Comparison of ENCODE assay signal across 24 cellular contexts in genomic region chr5:78102498-78102897, GRCh38.
"Had no signal": no experiment of that assay in that cellular context is flagged by ENCODE, and none has a peak within 500 bp of the region (broad histone marks: within the 10 kb centered on the region; RNA-seq: fewer than 3 reads in every experiment).

No MANE protein-coding gene starts in this region.

- DNase-seq: activated CD4-positive, alpha-beta T cell treated with anti-CD3 and anti-CD28 coated beads for 36 hours; activated CD4-positive, alpha-beta T cell treated with anti-CD3 and anti-CD28 coated beads, Interleukin-2, amount 50 U/mL, for 4 hours; activated CD8-positive, alpha-beta memory T cell treated with anti-CD3 and anti-CD28 coated beads for 24 hours; activated CD8-positive, alpha-beta memory T cell treated with anti-CD3 and anti-CD28 coated beads, Interleukin-2, amount 50 U/mL, for 4 hours; activated T-cell treated with anti-CD3 and anti-CD28 coated beads, Interleukin-2, amount 50 U/mL, for 24 hours; adrenal gland; brain microvascular endothelial cell; colonic mucosa; esophagus squamous epithelium; heart right ventricle; left ventricle myocardium superior; stimulated activated CD4-positive, alpha-beta T cell treated with anti-CD3 and anti-CD28 coated beads, Interleukin-15, amount 100 ng/mL, for 24 hours; T-helper 9 cell; transverse colon had no signal

- H3K4me3 ChIP-seq: adrenal gland, ascending aorta, colonic mucosa, esophagus squamous epithelium, heart right ventricle, smooth muscle cell, transverse colon had no signal

- H3K4me3 Mint-ChIP-seq: activated CD4-positive, alpha-beta T cell treated with anti-CD3 and anti-CD28 coated beads for 36 hours; activated T-cell treated with anti-CD3 and anti-CD28 coated beads, Interleukin-2, amount 50 U/mL, for 24 hours; activated T-helper 17 cell treated with anti-CD3 and anti-CD28 coated beads, Interleukin-2, amount 50 U/mL, for 72 hours; central memory CD8-positive, alpha-beta T cell; nephron; stimulated activated memory B cell treated with anti-CD40 and anti-IgM and Interleukin-4, amounts not matched to agents 10 μg/mL and 1 μg/mL and 100 μg/mL, for 72 hours; WTC11 had no signal

- H3K4me1 ChIP-seq: adrenal gland, ascending aorta, colonic mucosa, esophagus squamous epithelium, heart right ventricle, transverse colon had no signal

- H3K27ac ChIP-seq: adrenal gland, ascending aorta, brain microvascular endothelial cell, colonic mucosa, esophagus squamous epithelium, heart right ventricle, neutrophil, transverse colon had no signal

- H3K9me3 Mint-ChIP-seq: activated naive CD4-positive, alpha-beta T cell treated with anti-CD3 and anti-CD28 coated beads, Interleukin-2, amount 50 U/mL, for 72 hours; activated T-cell treated with anti-CD3 and anti-CD28 coated beads, Interleukin-2, amount 50 U/mL, for 24 hours; activated T-helper 17 cell treated with anti-CD3 and anti-CD28 coated beads, Interleukin-2, amount 50 U/mL, for 72 hours; central memory CD8-positive, alpha-beta T cell; stimulated activated memory B cell treated with anti-CD40 and anti-IgM and Interleukin-4, amounts not matched to agents 10 μg/mL and 1 μg/mL and 100 μg/mL, for 72 hours had no signal

- H3K9me3 ChIP-seq: adrenal gland, ascending aorta, colonic mucosa, esophagus squamous epithelium, heart right ventricle, neutrophil, transverse colon had no signal

- H3K27ac Mint-ChIP-seq: activated CD4-positive, alpha-beta T cell treated with anti-CD3 and anti-CD28 coated beads for 36 hours; activated T-cell treated with anti-CD3 and anti-CD28 coated beads, Interleukin-2, amount 50 U/mL, for 24 hours; activated T-helper 17 cell treated with anti-CD3 and anti-CD28 coated beads, Interleukin-2, amount 50 U/mL, for 72 hours; nephron; stimulated activated memory B cell treated with anti-CD40 and anti-IgM and Interleukin-4, amounts not matched to agents 10 μg/mL and 1 μg/mL and 100 μg/mL, for 72 hours; WTC11 had no signal

- H3K4me1 Mint-ChIP-seq: activated CD4-positive, alpha-beta T cell treated with anti-CD3 and anti-CD28 coated beads for 36 hours; activated T-helper 17 cell treated with anti-CD3 and anti-CD28 coated beads, Interleukin-2, amount 50 U/mL, for 72 hours had no signal

- ATAC-seq: activated CD4-positive, alpha-beta T cell treated with anti-CD3 and anti-CD28 coated beads for 36 hours; activated naive CD4-positive, alpha-beta T cell treated with anti-CD3 and anti-CD28 coated beads, Interleukin-2, amount 50 U/mL, for 72 hours; activated T-helper 17 cell treated with anti-CD3 and anti-CD28 coated beads, Interleukin-2, amount 50 U/mL, for 72 hours; heart right ventricle; left ventricle myocardium superior; sciatic nerve; stimulated activated memory B cell treated with anti-CD40 and anti-IgM and Interleukin-4, amounts not matched to agents 10 μg/mL and 1 μg/mL and 100 μg/mL, for 72 hours; WTC11 had no signal

- H3K27me3 Mint-ChIP-seq: activated CD4-positive, alpha-beta T cell treated with anti-CD3 and anti-CD28 coated beads for 36 hours; activated T-cell treated with anti-CD3 and anti-CD28 coated beads, Interleukin-2, amount 50 U/mL, for 24 hours; activated T-helper 17 cell treated with anti-CD3 and anti-CD28 coated beads, Interleukin-2, amount 50 U/mL, for 72 hours; central memory CD8-positive, alpha-beta T cell; stimulated activated memory B cell treated with anti-CD40 and anti-IgM and Interleukin-4, amounts not matched to agents 10 μg/mL and 1 μg/mL and 100 μg/mL, for 72 hours had no signal

- H3K27me3 ChIP-seq: adrenal gland, ascending aorta, brain microvascular endothelial cell, colonic mucosa, esophagus squamous epithelium, heart right ventricle, neutrophil, transverse colon had no signal
